21 cellular contexts compared by ENCODE assay signal in the genomic region with DNA sequence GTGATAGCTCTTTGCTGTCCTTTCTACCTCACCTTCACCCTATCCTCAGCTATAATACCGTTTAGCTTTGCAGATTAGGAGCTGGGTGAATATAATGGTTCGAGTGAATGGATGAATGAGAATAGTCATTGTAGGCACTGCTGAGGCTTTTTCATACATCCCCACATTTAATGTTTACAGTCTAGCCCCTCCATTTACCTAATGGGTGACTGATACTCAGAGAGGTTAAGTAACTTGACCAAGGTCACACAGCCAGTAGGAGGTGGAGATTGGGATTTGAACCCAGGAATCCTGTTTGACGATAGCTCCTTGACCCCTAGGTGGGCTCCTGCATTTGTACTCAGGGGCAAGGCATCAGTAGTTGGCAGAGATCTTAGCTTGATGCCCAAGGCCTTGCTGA.
A peak's percentile ranks its signal among the peaks of the same experiment; 100 is the strongest.
DNase-seq lines count a peak whose midpoint lies in the region; ATAC-seq and TF ChIP-seq lines count a peak whose summit lies in the region.
"Had no signal": no experiment of that assay in that cellular context is flagged by ENCODE, and none has a peak within 500 bp of the region (broad histone marks: within the 10 kb centered on the region; RNA-seq: fewer than 3 reads in every experiment).

No MANE protein-coding gene starts in this region.

- H4K91ac ChIP-seq in neuronal stem cell (ENCODE audit: low read depth, low read length, poor library complexity) = no peak overlapping the region

- no peaks in the 10 kb centered on the region for H3K9me3 ChIP-seq in BLaER1
- no peaks in the 10 kb centered on the region for H3K9me3 ChIP-seq in neuronal stem cell (replicated peaks in 1 of 2; ENCODE audit: control insufficient read depth in 2 of 2, insufficient read depth in 1 of 2, low read depth in 1 of 2, low read length in 2 of 2)
- H3K9me3 ChIP-seq in SJCRH30 (replicated peaks) = no peaks in the 10 kb centered on the region
- H3K9me3 ChIP-seq: gastroesophageal sphincter, left ventricle myocardium inferior, upper lobe of right lung had no signal

- no peak overlapping the region for H2AFZ ChIP-seq in neuronal stem cell (ENCODE audit: low read length)
- H2AFZ ChIP-seq: PC-9 had no signal

- no peak overlapping the region for H2AK5ac ChIP-seq in neuronal stem cell (ENCODE audit: low read depth, low read length)

- H3K4me1 ChIP-seq in BLaER1 = peaks cover 86% of the 10 kb centered on the region
- H3K4me1 ChIP-seq in neuronal stem cell (ENCODE audit: control insufficient read depth in 2 of 2, insufficient read depth in 1 of 2, low read depth in 1 of 2, low read length in 2 of 2) = peaks cover 60 to 69% of the 10 kb centered on the region in 2 donors
- H3K4me1 ChIP-seq in SJCRH30 = peaks cover 60% of the 10 kb centered on the region
- H3K4me1 ChIP-seq: upper lobe of right lung had no signal

- H2BK120ac ChIP-seq in neuronal stem cell (ENCODE audit: low read depth, low read length) = no peak overlapping the region

- H3K4me3 ChIP-seq in BLaER1 (peak overlapping the region; percentile 75), dorsolateral prefrontal cortex (no peak overlapping the region), neuronal stem cell (ENCODE audit: low read length in 2 of 2) (no peak overlapping the region), SJCRH30 (no peak overlapping the region)
- H3K4me3 ChIP-seq: gastroesophageal sphincter, left ventricle myocardium inferior, PC-9, upper lobe of right lung had no signal

- H2BK12ac ChIP-seq in neuronal stem cell (ENCODE audit: low read length) = no peak overlapping the region

- peak; percentile 31 for DNase-seq in NAMALWA (ENCODE audit: low spot score)
- DNase-seq in dorsolateral prefrontal cortex = no peak
- DNase-seq in neuronal stem cell (ENCODE audit: low spot score) = no peak
- DNase-seq in SJCRH30 = no peak
- DNase-seq in left ventricle myocardium superior = no peak
- DNase-seq in KBM-7 = no peak
- no peak for DNase-seq in Right ventricle myocardium superior
- DNase-seq: activated CD4-positive, CD25-positive, alpha-beta regulatory T cell treated with anti-CD3 and anti-CD28 coated beads, Interleukin-2, amount 50 U/mL, for 72 hours; activated naive CD4-positive, alpha-beta T cell treated with anti-CD3 and anti-CD28 coated beads, Interleukin-2, amount 10 ng/mL, durations not matched to agents 7 days and 5 days; activated T-cell treated with anti-CD3 and anti-CD28 coated beads, Interleukin-2, amount 50 U/mL, for 72 hours; amniotic stem cell; left ventricle myocardium inferior; NCI-H1105; NCI-H2029 treated with DMSO at 0.1 percent for 48 hours; nucleus accumbens; PC-9; SHP77; stimulated activated CD8-positive, alpha-beta memory T cell treated with anti-CD3 and anti-CD28 coated beads, Interleukin-4, amount 100 ng/mL, for 48 hours; upper lobe of right lung had no signal

- no peaks in the 10 kb centered on the region for H3K27me3 ChIP-seq in BLaER1
- no peaks in the 10 kb centered on the region for H3K27me3 ChIP-seq in dorsolateral prefrontal cortex
- H3K27me3 ChIP-seq in neuronal stem cell (ENCODE audit: control insufficient read depth in 3 of 3, insufficient read depth in 3 of 3, low read depth in 1 of 3, low read length in 3 of 3) = no peaks in the 10 kb centered on the region
- H3K27me3 ChIP-seq in SJCRH30 = no peaks in the 10 kb centered on the region
- H3K27me3 ChIP-seq: gastroesophageal sphincter, upper lobe of right lung had no signal

- WGBS in neuronal stem cell (ENCODE audit: extremely low coverage in 2 of 2, insufficient read length in 2 of 2, insufficient replicate concordance in 1 of 2), 2 donors = no CpG with 5 or more reads among the region's 3 CpGs

- no peak overlapping the region for H2BK5ac ChIP-seq in neuronal stem cell (ENCODE audit: low read length)

- intact Hi-C loops in dorsolateral prefrontal cortex (cut with DNase I) (no loop called here), left ventricle myocardium superior (cut with micrococcal nuclease) (no loop called here), Right ventricle myocardium superior (cut with DNase I) (no loop called here)

- no peak overlapping the region for H2BK15ac ChIP-seq in neuronal stem cell (ENCODE audit: low read length)

- no peak overlapping the region for H4K8ac ChIP-seq in neuronal stem cell (ENCODE audit: low read depth, low read length)

- in situ Hi-C loops in KBM-7 (cut with MboI; ENCODE audit: low pct_unique_long_range_greater_than_20kb, low sequenced_read_pairs) = no loop called here

- H3K23ac ChIP-seq in neuronal stem cell (ENCODE audit: low read depth, low read length, poor library complexity) = no peak overlapping the region

- H3K79me1 ChIP-seq in neuronal stem cell (ENCODE audit: low read depth, low read length) = peaks cover 2% of the 10 kb centered on the region

- no peak overlapping the region for H3K18ac ChIP-seq in neuronal stem cell (ENCODE audit: low read length)

- no peaks in the 10 kb centered on the region for H4K20me1 ChIP-seq in BLaER1

- peak overlapping the region; percentile 97 for H3K27ac ChIP-seq in BLaER1
- peak overlapping the region in 45 of 59 donors; percentile 2 to 82 (median 63) for H3K27ac ChIP-seq in dorsolateral prefrontal cortex
- H3K27ac ChIP-seq in neuronal stem cell (replicated peaks; ENCODE audit: low read length) = peak overlapping the region; percentile 3
- H3K27ac ChIP-seq in SJCRH30 = no peak overlapping the region
- H3K27ac ChIP-seq: gastroesophageal sphincter, left ventricle myocardium inferior, PC-9, upper lobe of right lung had no signal

- no peak overlapping the region for H3K14ac ChIP-seq in neuronal stem cell (ENCODE audit: low read length)

- no peak for TF ChIP-seq CTCF in dorsolateral prefrontal cortex (IDR thresholded peaks at IDR 0.05 in 54 of 56, conservative IDR thresholded peaks at IDR 0.05 in 2 of 56; ENCODE audit: low read depth in 1 of 56, partially characterized antibody in 56 of 56)

- H3K36me3 ChIP-seq in BLaER1 (peaks cover 17% of the 10 kb centered on the region), neuronal stem cell (replicated peaks in 1 of 2; ENCODE audit: control insufficient read depth in 2 of 2, insufficient read depth in 2 of 2, low read length in 2 of 2) (no peaks in the 10 kb centered on the region), SJCRH30 (no peaks in the 10 kb centered on the region)
- H3K36me3 ChIP-seq: gastroesophageal sphincter, left ventricle myocardium inferior, upper lobe of right lung had no signal

- ATAC-seq in left ventricle myocardium superior = no peak
- ATAC-seq in Right ventricle myocardium superior (ENCODE audit: poor library complexity) = no peak
- ATAC-seq: activated T-cell treated with anti-CD3 and anti-CD28 coated beads, Interleukin-2, amount 50 U/mL, for 72 hours; gastroesophageal sphincter; upper lobe of right lung had no signal

- H3K9ac ChIP-seq in BLaER1 = peak overlapping the region; percentile 90
- H3K9ac ChIP-seq in neuronal stem cell (ENCODE audit: low read depth, low read length, poor library complexity) = no peak overlapping the region

- no peak overlapping the region for H3K4ac ChIP-seq in neuronal stem cell (ENCODE audit: low read length)

- H3K4me2 ChIP-seq in BLaER1 (peak overlapping the region; percentile 97), neuronal stem cell (ENCODE audit: insufficient read depth, low read length, poor library complexity, severe bottlenecking) (no peak overlapping the region)
- H3K4me2 ChIP-seq: PC-9 had no signal
